ENCODE assay signal across 30 cellular contexts in genomic region chr2:29705636-29706035, GRCh38.
"Had no signal": no experiment of that assay in that cellular context is flagged by ENCODE, and none has a peak within 500 bp of the region (broad histone marks: within the 10 kb centered on the region; RNA-seq: fewer than 3 reads in every experiment).

No MANE protein-coding gene starts in this region.

- H3K4me3 Mint-ChIP-seq: dendritic cell treated with granulocyte-macrophage colony-stimulating factor and Interleukin-4, amounts not matched to agents 40 ng/mL and 50 ng/mL, for 4 days; endodermal cell; immature natural killer cell; naive thymus-derived CD8-positive, alpha-beta T cell; stimulated activated naive B cell treated with anti-CD40 and anti-IgM and Interleukin-4, amounts not matched to agents 10 μg/mL and 1 μg/mL and 100 μg/mL, for 72 hours; stimulated activated naive CD8-positive, alpha-beta T cell treated with anti-CD3 and anti-CD28 coated beads, Interleukin-15, Interleukin-2, amounts not matched to agents 100 ng/mL and 50 ng/mL, for 24 hours had no signal

- H3K27ac Mint-ChIP-seq: dendritic cell treated with granulocyte-macrophage colony-stimulating factor and Interleukin-4, amounts not matched to agents 40 ng/mL and 50 ng/mL, for 4 days; endodermal cell; immature natural killer cell; naive thymus-derived CD8-positive, alpha-beta T cell; stimulated activated naive B cell treated with anti-CD40 and anti-IgM and Interleukin-4, amounts not matched to agents 10 μg/mL and 1 μg/mL and 100 μg/mL, for 72 hours; stimulated activated naive CD8-positive, alpha-beta T cell treated with anti-CD3 and anti-CD28 coated beads, Interleukin-15, Interleukin-2, amounts not matched to agents 100 ng/mL and 50 ng/mL, for 24 hours had no signal

- H3K27me3 ChIP-seq: colonic mucosa, ovary, right lobe of liver, tibial nerve, upper lobe of left lung had no signal

- H3K9me3 Mint-ChIP-seq: dendritic cell treated with granulocyte-macrophage colony-stimulating factor and Interleukin-4, amounts not matched to agents 40 ng/mL and 50 ng/mL, for 4 days; endodermal cell; immature natural killer cell; naive thymus-derived CD8-positive, alpha-beta T cell; stimulated activated naive CD8-positive, alpha-beta T cell treated with anti-CD3 and anti-CD28 coated beads, Interleukin-15, Interleukin-2, amounts not matched to agents 100 ng/mL and 50 ng/mL, for 24 hours had no signal

- DNase-seq: colonic mucosa; effector CD8-positive, alpha-beta T cell; endodermal cell; foreskin melanocyte; glutamatergic neuron; heart right ventricle; hypothalamus; immature natural killer cell; islet precursor cell; kidney glomerular epithelial cell; left colon; left ventricle myocardium superior; lower lobe of right lung; naive thymus-derived CD8-positive, alpha-beta T cell; occipital lobe; ovary; posterior cingulate gyrus; psoas muscle; right lobe of liver; small intestine; stimulated activated CD4-positive, alpha-beta T cell treated with anti-CD3 and anti-CD28 coated beads, Interleukin-15, amount 100 ng/mL, for 24 hours; stimulated activated CD4-positive, alpha-beta T cell treated with anti-CD3 and anti-CD28 coated beads, Interleukin-2, amount 100 ng/mL, for 48 hours; stimulated activated naive B cell treated with anti-CD40 and anti-IgM and Interleukin-4, amounts not matched to agents 10 μg/mL and 1 μg/mL and 100 μg/mL, for 72 hours; upper lobe of left lung had no signal

- H3K36me3 Mint-ChIP-seq: immature natural killer cell; naive thymus-derived CD8-positive, alpha-beta T cell; stimulated activated naive B cell treated with anti-CD40 and anti-IgM and Interleukin-4, amounts not matched to agents 10 μg/mL and 1 μg/mL and 100 μg/mL, for 72 hours had no signal

- ATAC-seq: esophagus mucosa; heart right ventricle; left colon; left ventricle myocardium superior; lower lobe of right lung; naive thymus-derived CD8-positive, alpha-beta T cell; psoas muscle; right lobe of liver; stimulated activated naive B cell treated with anti-CD40 and anti-IgM and Interleukin-4, amounts not matched to agents 10 μg/mL and 1 μg/mL and 100 μg/mL, for 72 hours had no signal

- H3K4me1 ChIP-seq: colonic mucosa, heart right ventricle, lower lobe of right lung, psoas muscle, right lobe of liver, tibial nerve, upper lobe of left lung had no signal

- H3K4me3 ChIP-seq: colonic mucosa, heart right ventricle, lower lobe of right lung, ovary, psoas muscle, right lobe of liver, thoracic aorta, tibial nerve, upper lobe of left lung had no signal

- H3K4me1 Mint-ChIP-seq: endodermal cell; immature natural killer cell; stimulated activated naive B cell treated with anti-CD40 and anti-IgM and Interleukin-4, amounts not matched to agents 10 μg/mL and 1 μg/mL and 100 μg/mL, for 72 hours had no signal

- H3K9me3 ChIP-seq: colonic mucosa, heart right ventricle, lower lobe of right lung, ovary, psoas muscle, right lobe of liver, thoracic aorta, tibial nerve, upper lobe of left lung had no signal

- H3K36me3 ChIP-seq: colonic mucosa, heart right ventricle, lower lobe of right lung, ovary, right lobe of liver, thoracic aorta, tibial nerve, upper lobe of left lung had no signal

- H3K27ac ChIP-seq: colonic mucosa, epithelial cell of prostate, heart right ventricle, lower lobe of right lung, ovary, psoas muscle, right lobe of liver, thoracic aorta, tibial nerve, upper lobe of left lung had no signal

- H3K27me3 Mint-ChIP-seq: dendritic cell treated with granulocyte-macrophage colony-stimulating factor and Interleukin-4, amounts not matched to agents 40 ng/mL and 50 ng/mL, for 4 days; stimulated activated naive B cell treated with anti-CD40 and anti-IgM and Interleukin-4, amounts not matched to agents 10 μg/mL and 1 μg/mL and 100 μg/mL, for 72 hours; stimulated activated naive CD8-positive, alpha-beta T cell treated with anti-CD3 and anti-CD28 coated beads, Interleukin-15, Interleukin-2, amounts not matched to agents 100 ng/mL and 50 ng/mL, for 24 hours had no signal
